Comparison of ENCODE assay signal across 8 cellular contexts in the genomic region with DNA sequence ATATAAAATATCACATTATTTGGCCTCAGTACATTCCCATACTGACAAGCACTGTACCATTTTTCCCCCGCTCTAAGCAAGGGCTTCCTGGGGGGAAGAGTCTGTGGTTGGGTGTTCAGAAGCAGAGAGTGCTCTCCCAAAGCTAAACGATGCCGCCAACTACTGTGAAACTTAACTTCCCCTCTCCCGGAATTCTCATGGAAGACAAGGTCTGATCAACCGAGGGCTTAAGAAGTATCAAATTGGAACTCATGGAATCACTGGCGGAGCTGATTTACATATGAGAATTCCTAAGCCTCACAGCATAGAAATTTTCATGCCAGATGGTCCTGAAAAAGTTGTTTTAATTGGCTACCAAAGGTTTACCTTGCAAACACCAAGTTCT. TPM values are rescaled to one million over a fixed set of nuclear protein-coding genes. Genes with fewer than 3 reads are reported as not detected.
DNase-seq lines count a peak whose midpoint lies in the region; ATAC-seq and TF ChIP-seq lines count a peak whose summit lies in the region.

No MANE protein-coding gene starts in this region.

- H2AK5ac ChIP-seq in H9 (ENCODE audit: insufficient read length, low read length), result no peak overlapping the region

- H3K9ac ChIP-seq in H9 (ENCODE audit: extremely low read depth, insufficient read length, low read length) (peak overlapping the region; percentile 82), SK-N-MC (ENCODE audit: insufficient read length) (peak overlapping the region; percentile 94)

- H3K23me2 ChIP-seq in H9 (ENCODE audit: insufficient read length, low read depth, low read length, poor library complexity, severe bottlenecking), result peaks cover 6% of the 10 kb centered on the region

- H3K79me1 ChIP-seq in H9 (ENCODE audit: insufficient read depth, low read depth, low read length, poor library complexity, severe bottlenecking), result no peaks in the 10 kb centered on the region

- no peak overlapping the region for H2BK120ac ChIP-seq in H9 (ENCODE audit: low read depth, low read length, poor library complexity, severe bottlenecking)

- H3K4me3 Mint-ChIP-seq in H9 (peak overlapping the region; percentile 93 to 94), nephron progenitor cell (peak overlapping the region; percentile 93)

- no peak overlapping the region for H4K5ac ChIP-seq in H9 (ENCODE audit: insufficient read length, low read depth, low read length)

- in situ Hi-C loops in KBM-7 (cut with MboI; ENCODE audit: low pct_unique_long_range_greater_than_20kb, low sequenced_read_pairs), result no loop called here

- H3K79me2 ChIP-seq in H9 (ENCODE audit: insufficient read depth, low read length), result peaks cover 2% of the 10 kb centered on the region; the same call in 1 of the 2 replicates

- H3K27me3 Mint-ChIP-seq in H9 (ENCODE audit: low read depth) (no peaks in the 10 kb centered on the region), nephron progenitor cell (ENCODE audit: low read depth, poor library complexity) (peaks cover 10% of the 10 kb centered on the region)

- H2AFZ ChIP-seq in H9 (ENCODE audit: low read length), result peak overlapping the region; percentile 96

- H3T11ph ChIP-seq in H9 (ENCODE audit: low read length), result peak overlapping the region; percentile 79

- H3K4me3 ChIP-seq in SK-N-MC, result peak overlapping the region; percentile 96

- H3K14ac ChIP-seq in H9 (ENCODE audit: insufficient read depth, low read length), result peak overlapping the region; percentile 76; the same call in 1 of the 2 replicates

- H3K4ac ChIP-seq in H9 (ENCODE audit: low read depth, low read length), result no peak overlapping the region

- H4K8ac ChIP-seq in H9 (replicated peaks; ENCODE audit: insufficient read length, low read depth, low read length), result no peak overlapping the region

- peak overlapping the region; percentile 52 to 95 (median 93); a peak in 6 of 7 replicates for H3K27ac Mint-ChIP-seq in H9
- H3K27ac Mint-ChIP-seq in nephron progenitor cell, result peak overlapping the region; percentile 81

- no CpG with 5 or more reads among the region's 6 CpGs for WGBS in H9 (ENCODE audit: extremely low coverage, insufficient read length, low lambda C conversion rate)

- peak overlapping the region; percentile 51 for H3K18ac ChIP-seq in H9 (ENCODE audit: insufficient read length, low read depth, low read length)

- H3K4me1 ChIP-seq in H9 (ENCODE audit: insufficient read depth, low read length), result no peaks in the 10 kb centered on the region; the same call in 1 of the 2 replicates

- no peak overlapping the region for H4K91ac ChIP-seq in H9 (ENCODE audit: insufficient read length, low read depth, low read length)

- H3K4me1 Mint-ChIP-seq in H9 (peaks cover 32 to 35% of the 10 kb centered on the region in 2 experiments), nephron progenitor cell (peaks cover 39% of the 10 kb centered on the region)

- no peak overlapping the region for H2BK15ac ChIP-seq in H9 (ENCODE audit: low read depth, low read length)

- ATAC-seq in esophagus mucosa, result peak; percentile 29
- no peak for ATAC-seq in HG03342 (IDR thresholded peaks at IDR 0.05; ENCODE audit: unreplicated experiment)

- H3K9me3 Mint-ChIP-seq in H9, result peaks cover 38 to 40% of the 10 kb centered on the region in 2 experiments
- peaks cover 43% of the 10 kb centered on the region for H3K9me3 Mint-ChIP-seq in nephron progenitor cell

- peaks cover 21 to 43% (median 33%) of the 10 kb centered on the region in 3 experiments for H3K36me3 Mint-ChIP-seq in H9 (ENCODE audit: insufficient read depth in 1 of 3, low read depth in 3 of 3)
- peaks cover 45% of the 10 kb centered on the region for H3K36me3 Mint-ChIP-seq in nephron progenitor cell (ENCODE audit: low read depth)

- H3K27me3 ChIP-seq in H9 (ENCODE audit: insufficient read depth, low read length), result no peaks in the 10 kb centered on the region

- peaks cover 7% of the 10 kb centered on the region for H3K36me3 ChIP-seq in SK-N-MC (ENCODE audit: insufficient read depth, low read length)

- H3K9me3 ChIP-seq in H9 (ENCODE audit: control insufficient read depth, low read depth, low read length), result no peaks in the 10 kb centered on the region
- no peaks in the 10 kb centered on the region for H3K9me3 ChIP-seq in SK-N-MC (ENCODE audit: low read depth, low read length)

- no peak for TF ChIP-seq CTCF in H9 (conservative IDR thresholded peaks at IDR 0.05)
- no peak for TF ChIP-seq CTCF in nephron progenitor cell (IDR thresholded peaks at IDR 0.05)

- H2BK20ac ChIP-seq in H9 (ENCODE audit: low read depth, low read length, poor library complexity, severe bottlenecking), result no peak overlapping the region

- no peak overlapping the region for H3K23ac ChIP-seq in H9 (ENCODE audit: insufficient read length, low read depth, low read length)

- no peak overlapping the region for H2BK5ac ChIP-seq in H9 (ENCODE audit: insufficient read length, low read length)

- no peak overlapping the region for H2BK12ac ChIP-seq in H9 (ENCODE audit: insufficient read length, low read depth, low read length)

- H3K27ac ChIP-seq in H9 (ENCODE audit: insufficient read length, low read depth, low read length) (no peak overlapping the region), SK-N-MC (peak overlapping the region; percentile 52)

- peak overlapping the region; percentile 95 for H3K4me2 ChIP-seq in H9 (ENCODE audit: insufficient read depth, insufficient read length, low read length)

- H3K56ac ChIP-seq in H9 (ENCODE audit: insufficient read length, low read depth, low read length), result no peak overlapping the region

- peak; percentile 10 for DNase-seq in Daoy (ENCODE audit: low read depth)
- DNase-seq in H9, result peak; percentile 29
- DNase-seq in SK-N-MC (ENCODE audit: low read depth, low spot score), result no peak
- DNase-seq in nephron progenitor cell, result no peak
- no peak for DNase-seq in NCI-H187 (lab: John Stamatoyannopoulos, UW)
- no peak for DNase-seq in KBM-7

- no peaks in the 10 kb centered on the region for H4K20me1 ChIP-seq in H9 (ENCODE audit: control insufficient read depth, insufficient read depth, insufficient read length)

RNA-seq across cellular contexts. Expression of a gene that starts 0.4 kb away (rescaled TPM):
- 100 and 113 TPM in 2 replicates for total RNA-seq in Daoy (2014; rRNA removed; shearing (Covaris generic))
- 83.3 and 88.1 TPM in 2 replicates for total RNA-seq in H9 (2021)
- total RNA-seq in esophagus mucosa, result 45.7 TPM

RNA-seq across cellular contexts. Expression of a gene that starts 54.4 kb away (rescaled TPM):
- total RNA-seq in Daoy (2014; rRNA removed; shearing (Covaris generic)), result not detected in 2 replicates
- total RNA-seq in H9 (2021) (not detected in 2 replicates), esophagus mucosa (not detected)

Comparison
In these comparisons a context has a peak if more than half of its experiments do, and no peak if none do; other contexts are left out.
1. DNase-seq: peak in Daoy (single experiment) and H9 (single experiment); none in SK-N-MC (single experiment), nephron progenitor cell (single experiment), NCI-H187 (0 of 2) and KBM-7 (single experiment).